ENCODE assay signal across 8 cellular contexts in genomic region chr1:183804916-183805734, GRCh38. TPM values are rescaled to one million over a fixed set of nuclear protein-coding genes. Genes with fewer than 3 reads are reported as not detected.
A peak's percentile ranks its signal among the peaks of the same experiment; 100 is the strongest.
DNase-seq lines count a peak whose midpoint lies in the region; ATAC-seq and TF ChIP-seq lines count a peak whose summit lies in the region.

Gene RGL1 (plus strand): TSS chr1:183805120. CDS start chr1:183805298, 178 bp downstream.

- H3K9ac ChIP-seq in SK-N-SH: peak within 1 kb of the TSS; percentile 79
- H3K9ac ChIP-seq in mammary epithelial cell (ENCODE audit: insufficient read depth, low read length): peak within 1 kb of the TSS; percentile 29

- DNase-seq in COR-L47 (lab: John Stamatoyannopoulos, UW): peak; percentile 47
- peak; percentile 24 for DNase-seq in HK-2 (ENCODE audit: unreplicated experiment)
- DNase-seq in SK-N-SH: peak; percentile 82
- DNase-seq in mammary epithelial cell: peak; percentile 75
- peak; percentile 58 for DNase-seq in iPS-NIHi11 (ENCODE audit: low spot score)
- peak; percentile 85 for DNase-seq in sciatic nerve (ENCODE audit: low spot score)
- no peak for DNase-seq in NCI-H524 treated with DMSO at 0.1 percent for 48 hours (lab: John Stamatoyannopoulos, UW)

- dilution Hi-C loops in mammary epithelial cell (cut with HindIII; ENCODE audit: low sequenced_read_pairs): no loop called here

- H3K79me2 ChIP-seq in SK-N-SH (ENCODE audit: insufficient read depth) (0 out of 2 replicates have a peak, but pooled peaks cover 2% of the 10 kb centered on the region), mammary epithelial cell (ENCODE audit: insufficient read depth, low read length) (no peaks in the 10 kb centered on the region)

- no peak for TF ChIP-seq CTCF in SK-N-SH (IDR thresholded peaks at IDR 0.05)
- no peak for TF ChIP-seq CTCF in mammary epithelial cell (conservative IDR thresholded peaks at IDR 0.05 in 1 of 2, IDR thresholded peaks at IDR 0.05 in 1 of 2; ENCODE audit: extremely low read depth in 1 of 2, insufficient read depth in 1 of 2, low read depth in 1 of 2, low read length in 2 of 2)

- H2AFZ ChIP-seq in SK-N-SH (ENCODE audit: low read depth) (peak within 1 kb of the TSS; percentile 95), mammary epithelial cell (ENCODE audit: low read depth, low read length) (peak within 1 kb of the TSS; percentile 96)

- H3K4me1 ChIP-seq in SK-N-SH (ENCODE audit: control insufficient read depth in 1 of 2, insufficient read depth in 2 of 2, low read depth in 1 of 2, low read length in 1 of 2) (peaks cover 14 to 23% of the 10 kb centered on the region in 2 experiments; a peak in 3 of 4 replicates), mammary epithelial cell (ENCODE audit: insufficient read depth, low read length) (peaks cover 21% of the 10 kb centered on the region)

- peak within 1 kb of the TSS; percentile 71 to 96 for H3K27ac ChIP-seq in SK-N-SH (ENCODE audit: low read depth in 2 of 2, low read length in 1 of 2)
- peak within 1 kb of the TSS; percentile 1 for H3K27ac ChIP-seq in mammary epithelial cell (ENCODE audit: insufficient read depth, low read depth, low read length)

- TF ChIP-seq RAD21 in SK-N-SH (IDR thresholded peaks at IDR 0.05; ENCODE audit: low read length): no peak

- in situ Hi-C loops in mammary epithelial cell (cut with MboI; ENCODE audit: low sequenced_read_pairs in 2 of 2): no loop called here

- CTCF ChIA-PET in SK-N-SH (lab: Yijun Ruan, JAX): interaction anchor here (0.8 to 2.5 kb wide), 5 partner anchors 12 to 171 kb away, joined by 3 to 14 read pairs (median 4); no protein-coding TSS in a partner anchor
- CTCF ChIA-PET in mammary epithelial cell (lab: Charles Lee; ENCODE audit: low non-redundant PET): interaction anchor here (0.5 to 0.6 kb wide), 2 partner anchors 111 to 120 kb away, joined by 3 read pairs; no protein-coding TSS in a partner anchor

- H3K4me3 ChIP-seq in SK-N-SH (ENCODE audit: low read depth in 2 of 2, low read length in 1 of 2) (peak within 1 kb of the TSS; percentile 79 to 81), mammary epithelial cell (replicated peaks in 1 of 3; ENCODE audit: insufficient read depth in 1 of 3, low read depth in 2 of 3, low read length in 3 of 3) (peak within 1 kb of the TSS; percentile 54 to 67 (median 63))

- BruUV-seq in mammary epithelial cell (replicated peaks; lab: Mats Ljungman, UMichigan): no TSS peak

- H4K20me1 ChIP-seq in SK-N-SH (ENCODE audit: insufficient read depth) (no peaks in the 10 kb centered on the region; the same call in 1 of the 2 replicates), mammary epithelial cell (ENCODE audit: insufficient read depth, low read length) (no peaks in the 10 kb centered on the region)

- intact Hi-C loops in mammary epithelial cell (cut with micrococcal nuclease) (no loop called here), sciatic nerve (cut with DNase I) (no loop called here)

- H3K27me3 ChIP-seq in SK-N-SH (ENCODE audit: insufficient read depth): no peaks in the 10 kb centered on the region
- H3K27me3 ChIP-seq in mammary epithelial cell (ENCODE audit: insufficient read depth, low read length): no peaks in the 10 kb centered on the region

- peaks cover 26% of the 10 kb centered on the region for H3F3A ChIP-seq in SK-N-SH (replicated peaks; ENCODE audit: insufficient read depth)

- H3K4me2 ChIP-seq in SK-N-SH (peak within 1 kb of the TSS; percentile 93), mammary epithelial cell (ENCODE audit: insufficient read depth, low read depth, low read length) (peak within 1 kb of the TSS; percentile 97)

- ATAC-seq in GM19397 (IDR thresholded peaks at IDR 0.05; ENCODE audit: unreplicated experiment) (peak; percentile 78), sciatic nerve (peak; percentile 93)

- H3K9me3 ChIP-seq in SK-N-SH: no peaks in the 10 kb centered on the region
- peaks cover 20% of the 10 kb centered on the region for H3K9me3 ChIP-seq in mammary epithelial cell (replicated peaks; ENCODE audit: insufficient read depth, low read length)

- no peak for TF ChIP-seq EP300 in SK-N-SH (IDR thresholded peaks at IDR 0.05; ENCODE audit: borderline replicate concordance in 1 of 2, low read depth in 1 of 2, low read length in 1 of 2)

- H3K36me3 ChIP-seq in SK-N-SH (replicated peaks in 1 of 2; ENCODE audit: control insufficient read depth in 1 of 2, insufficient read depth in 2 of 2, low read length in 1 of 2) (peaks cover 10 to 11% of the 10 kb centered on the region in 2 experiments), mammary epithelial cell (ENCODE audit: insufficient read depth, low read length) (no peaks in the 10 kb centered on the region)

- POLR2A ChIA-PET in SK-N-SH (lab: Yijun Ruan, JAX): no interaction called here

- under 1% methylated on average over 25 of the region's 56 CpGs for WGBS in SK-N-SH (ENCODE audit: low lambda C conversion rate)
- 0% methylated on average over 27 of the region's 56 CpGs for WGBS in mammary epithelial cell (ENCODE audit: low coverage, missing lambda C conversion rate)

- H3K9me2 ChIP-seq in SK-N-SH: no peaks in the 10 kb centered on the region

TF ChIP-seq in SK-N-SH, 30 proteins besides CTCF, POLR2A, EP300 and RAD21 (continues in another document):
- TF ChIP-seq POLR2AphosphoS5 (IDR thresholded peaks at IDR 0.05; ENCODE audit: low read depth, low read length) (peak; percentile 19; the same call in 1 of the 2 replicates), MAX (IDR thresholded peaks at IDR 0.05; ENCODE audit: low read depth) (peak; percentile 26), FOXM1 (IDR thresholded peaks at IDR 0.05; ENCODE audit: low read depth) (no peak), FOXJ3 (CRISPR knock-in tag; IDR thresholded peaks at IDR 0.05) (no peak), ZBTB33 (IDR thresholded peaks at IDR 0.05; ENCODE audit: borderline replicate concordance, low read depth) (no peak), REST (IDR thresholded peaks at IDR 0.05; ENCODE audit: low read depth, low read length) (no peak; the same call in 1 of the 2 replicates), JUND (IDR thresholded peaks at IDR 0.05) (no peak), SMC3 (IDR thresholded peaks at IDR 0.05; ENCODE audit: low read depth, low read length) (no peak; the same call in 1 of the 2 replicates), USF1 (IDR thresholded peaks at IDR 0.05; ENCODE audit: borderline replicate concordance, low read depth) (no peak), MXI1 (IDR thresholded peaks at IDR 0.05; ENCODE audit: low read depth, low read length) (peak; percentile 65), RCOR1 (IDR thresholded peaks at IDR 0.05; ENCODE audit: low read length) (no peak), MEF2A (IDR thresholded peaks at IDR 0.05; ENCODE audit: borderline replicate concordance, low read depth) (no peak), CHD2 (IDR thresholded peaks at IDR 0.05; ENCODE audit: low read length, partially characterized antibody) (peak; percentile 16)

RNA-seq across cellular contexts. Expression of gene RGL1, which starts in this region (rescaled TPM):
- polyA plus RNA-seq in SK-N-SH (2012; rRNA removed) (8.3 and 10.7 TPM in 2 replicates), mammary epithelial cell (1.8 TPM)
- polyA plus RNA-seq in SK-N-SH (2012; cell fraction: cytosol; rRNA removed): 8.7 and 9.7 TPM in 2 replicates
- 10.3 and 15.7 TPM in 2 replicates for polyA plus RNA-seq in SK-N-SH (2012; cell fraction: nucleus; rRNA removed)
- total RNA-seq in mammary epithelial cell (1 to 10 TPM; 2.5 to 3.7 TPM), sciatic nerve (76.9 TPM)
- polyA minus RNA-seq in mammary epithelial cell: 2.6 TPM

Comparison
In these comparisons a context has a peak if more than half of its experiments do, and no peak if none do; other contexts are left out.
1. RNA of gene RGL1 (total RNA-seq): 76.9 TPM in sciatic nerve (single experiment); 2.5 to 3.7 TPM in mammary epithelial cell; every median in the first group is over 10 times any median in the second.